Comparison of ENCODE assay signal across 8 cellular contexts in genomic region chr20:44650777-44651493, GRCh38. TPM values are rescaled to one million over a fixed set of nuclear protein-coding genes. Genes with fewer than 3 reads are reported as not detected.
DNase-seq lines count a peak whose midpoint lies in the region; ATAC-seq and TF ChIP-seq lines count a peak whose summit lies in the region.

No MANE protein-coding gene starts in this region.

- peak overlapping the region in 1 of 2 donors; percentile 84 for H3K27ac ChIP-seq in left lung

- TF ChIP-seq CTCF in CD14-positive monocyte (IDR thresholded peaks at IDR 0.05) (no peak), astrocyte of the cerebellum (IDR thresholded peaks at IDR 0.05; ENCODE audit: low read depth, low read length, missing control alignments) (no peak), left lung (IDR thresholded peaks at IDR 0.05) (no peak)

- DNase-seq in CD14-positive monocyte (ENCODE audit: low spot score) (no peak), NT2/D1 (ENCODE audit: low read depth, low spot score) (no peak), astrocyte of the cerebellum (ENCODE audit: low read depth) (no peak), left lung (peak in 1 of 2 donors; percentile 57), ureter (ENCODE audit: low spot score) (no peak), ACHN (no peak)

- H3K27me3 ChIP-seq in NT2/D1 (ENCODE audit: insufficient read depth, insufficient read length) (peaks cover 5% of the 10 kb centered on the region), left lung (no peaks in the 10 kb centered on the region)

- intact Hi-C loops in CD14-positive monocyte (cut with micrococcal nuclease) (loop anchor here (5.0 kb wide), 2 partner anchors 34 to 39 kb away; no protein-coding TSS in a partner anchor), left lung (cut with DNase I) (no loop called here)

- peaks cover 0 to 7% (median 6%) of the 10 kb centered on the region in 3 donors for H3K27me3 Mint-ChIP-seq in CD14-positive monocyte (ENCODE audit: low read depth in 3 of 3)
- no peaks in the 10 kb centered on the region for H3K27me3 Mint-ChIP-seq in stimulated activated naive CD8-positive, alpha-beta T cell treated with anti-CD3 and anti-CD28 coated beads, Interleukin-15, Interleukin-2, amounts not matched to agents 100 ng/mL and 50 ng/mL, for 24 hours

- H3K27ac Mint-ChIP-seq in CD14-positive monocyte: peak overlapping the region in 5 of 7 donors; percentile 35 to 69 (median 45)
- peak overlapping the region; percentile 72 for H3K27ac Mint-ChIP-seq in stimulated activated naive CD8-positive, alpha-beta T cell treated with anti-CD3 and anti-CD28 coated beads, Interleukin-15, Interleukin-2, amounts not matched to agents 100 ng/mL and 50 ng/mL, for 24 hours

- H3K36me3 Mint-ChIP-seq in CD14-positive monocyte: no peaks in the 10 kb centered on the region
- H3K36me3 Mint-ChIP-seq in stimulated activated naive CD8-positive, alpha-beta T cell treated with anti-CD3 and anti-CD28 coated beads, Interleukin-15, Interleukin-2, amounts not matched to agents 100 ng/mL and 50 ng/mL, for 24 hours (ENCODE audit: low read depth): no peaks in the 10 kb centered on the region

- peak overlapping the region; percentile 79 to 86 for H3K4me3 Mint-ChIP-seq in CD14-positive monocyte
- peak overlapping the region; percentile 86 for H3K4me3 Mint-ChIP-seq in stimulated activated naive CD8-positive, alpha-beta T cell treated with anti-CD3 and anti-CD28 coated beads, Interleukin-15, Interleukin-2, amounts not matched to agents 100 ng/mL and 50 ng/mL, for 24 hours

- peak overlapping the region; percentile 78 for H3K9ac ChIP-seq in NT2/D1 (ENCODE audit: insufficient read length, low read depth)

- H3K4me1 ChIP-seq in NT2/D1 (ENCODE audit: insufficient read depth, insufficient read length) (peaks cover 31% of the 10 kb centered on the region), left lung (peaks cover 9 to 70% of the 10 kb centered on the region in 2 donors)

- H3K9me3 ChIP-seq in NT2/D1 (ENCODE audit: insufficient read depth, low read length): peaks cover 12% of the 10 kb centered on the region; the same call in 1 of the 2 replicates
- H3K9me3 ChIP-seq in left lung: no peaks in the 10 kb centered on the region

- H3K4me3 ChIP-seq in NT2/D1 (ENCODE audit: insufficient read length, low read depth) (peak overlapping the region; percentile 57), astrocyte of the cerebellum (ENCODE audit: low read depth, low read length) (peak overlapping the region; percentile 59), left lung (peak overlapping the region; percentile 71 to 81)

- peaks cover 60% of the 10 kb centered on the region for H3K4me1 Mint-ChIP-seq in CD14-positive monocyte
- peaks cover 59% of the 10 kb centered on the region for H3K4me1 Mint-ChIP-seq in stimulated activated naive CD8-positive, alpha-beta T cell treated with anti-CD3 and anti-CD28 coated beads, Interleukin-15, Interleukin-2, amounts not matched to agents 100 ng/mL and 50 ng/mL, for 24 hours (ENCODE audit: low read depth)

- ATAC-seq in left lung: peak; percentile 2
- no peak for ATAC-seq in HG03196 (IDR thresholded peaks at IDR 0.05; ENCODE audit: unreplicated experiment)

- H3K9me3 Mint-ChIP-seq in CD14-positive monocyte: peaks cover 0 to 3% (median 0%) of the 10 kb centered on the region in 7 donors
- no peaks in the 10 kb centered on the region for H3K9me3 Mint-ChIP-seq in stimulated activated naive CD8-positive, alpha-beta T cell treated with anti-CD3 and anti-CD28 coated beads, Interleukin-15, Interleukin-2, amounts not matched to agents 100 ng/mL and 50 ng/mL, for 24 hours

- no peaks in the 10 kb centered on the region for H3K36me3 ChIP-seq in NT2/D1 (ENCODE audit: insufficient read depth, insufficient read length, low read length)
- H3K36me3 ChIP-seq in left lung: no peaks in the 10 kb centered on the region

- in situ Hi-C loops in astrocyte of the cerebellum (cut with HindIII; ENCODE audit: low sequenced_read_pairs): no loop called here
- in situ Hi-C loops in ACHN (cut with HindIII; ENCODE audit: low pct_ligation_motif_present, low pct_unique_long_range_greater_than_20kb, low sequenced_read_pairs): no loop called here

RNA-seq across cellular contexts. Expression of gene ADA, which starts 0.6 kb away (rescaled TPM):
- 10 to 100 TPM; 11.1 to 15.6 TPM for polyA plus RNA-seq in CD14-positive monocyte
- total RNA-seq in left lung (10 to 100 TPM in 1 of 2 donors, 1 to 10 TPM in 1; 7.6 to 15.5 TPM), ureter (3.6 TPM)

Comparison
In these comparisons a context has a peak if more than half of its experiments do, and no peak if none do; other contexts are left out.
1. intact Hi-C loops: an anchor here in CD14-positive monocyte (5.0 kb wide); none called in left lung.